In genomic region chr22:17734197-17734596, GRCh38 we compare ENCODE assay signal across 10 cellular contexts. TPM values are rescaled to one million over a fixed set of nuclear protein-coding genes. Genes with fewer than 3 reads are reported as not detected.
DNase-seq lines count a peak whose midpoint lies in the region; ATAC-seq lines count a peak whose summit lies in the region.
"Had no signal": no experiment of that assay in that cellular context is flagged by ENCODE, and none has a peak within 500 bp of the region (broad histone marks: within the 10 kb centered on the region; RNA-seq: fewer than 3 reads in every experiment).

No MANE protein-coding gene starts in this region.

- no peak overlapping the region for H3K4me3 ChIP-seq in CD8-positive, alpha-beta memory T cell (ENCODE audit: low read length)
- H3K4me3 ChIP-seq: body of pancreas had no signal

- H3K27me3 ChIP-seq in CD8-positive, alpha-beta memory T cell (ENCODE audit: insufficient read depth, low read length, poor library complexity, severe bottlenecking), result no peaks in the 10 kb centered on the region
- H3K27me3 ChIP-seq: body of pancreas had no signal

- H3K36me3 ChIP-seq in CD8-positive, alpha-beta memory T cell (ENCODE audit: insufficient read depth, low read length), result peaks cover 35% of the 10 kb centered on the region

- CTCF ChIA-PET in CD8-positive, alpha-beta memory T cell (lab: Charles Lee), result interaction anchor here (1.1 to 1.3 kb wide), 3 partner anchors 51 to 62 kb away, joined by 3 read pairs; no protein-coding TSS in a partner anchor

- ATAC-seq in HG03342 (IDR thresholded peaks at IDR 0.05; ENCODE audit: unreplicated experiment), result no peak
- ATAC-seq: body of pancreas had no signal

- H3K27me3 Mint-ChIP-seq in CD8-positive, alpha-beta memory T cell, result no peaks in the 10 kb centered on the region
- no peaks in the 10 kb centered on the region for H3K27me3 Mint-ChIP-seq in activated T-helper 1 cell treated with anti-CD3 and anti-CD28 coated beads, Interleukin-12 subunit alpha, Interleukin-12 subunit beta, Interleukin-2, Interleukin-4 antibody, amounts not matched to agents 30 ng/mL and 10 ng/mL and 1 ng/mL, durations not matched to agents 14 hours and 24 hours and 36 hours (ENCODE audit: insufficient read depth)

- DNase-seq in CD8-positive, alpha-beta memory T cell, result no peak
- DNase-seq in HT1080 (ENCODE audit: low read depth), result peak; percentile 59
- peak; percentile 16 for DNase-seq in activated T-helper 1 cell treated with anti-CD3 and anti-CD28 coated beads, Interleukin-12 subunit alpha, Interleukin-12 subunit beta, Interleukin-2, Interleukin-4 antibody, amounts not matched to agents 30 ng/mL and 10 ng/mL and 1 ng/mL, durations not matched to agents 14 hours and 24 hours and 36 hours (ENCODE audit: low spot score)
- DNase-seq in mesenteric fat pad (ENCODE audit: low spot score), result peak; percentile 2
- DNase-seq in DMS153 (lab: John Stamatoyannopoulos, UW), result no peak
- DNase-seq in DMS153 treated with DMSO at 0.1 percent for 48 hours (lab: John Stamatoyannopoulos, UW; ENCODE audit: unreplicated experiment), result no peak
- DNase-seq in NCI-H774 (lab: John Stamatoyannopoulos, UW), result no peak
- DNase-seq: body of pancreas, hippocampal formation had no signal

- POLR2A ChIA-PET in CD8-positive, alpha-beta memory T cell (lab: Charles Lee), result no interaction called here

- H3K9me3 Mint-ChIP-seq in CD8-positive, alpha-beta memory T cell, result no peaks in the 10 kb centered on the region
- no peaks in the 10 kb centered on the region for H3K9me3 Mint-ChIP-seq in activated T-helper 1 cell treated with anti-CD3 and anti-CD28 coated beads, Interleukin-12 subunit alpha, Interleukin-12 subunit beta, Interleukin-2, Interleukin-4 antibody, amounts not matched to agents 30 ng/mL and 10 ng/mL and 1 ng/mL, durations not matched to agents 14 hours and 24 hours and 36 hours

- peaks cover 8% of the 10 kb centered on the region for H3K4me1 ChIP-seq in CD8-positive, alpha-beta memory T cell (ENCODE audit: insufficient read depth, low read length)
- H3K4me1 ChIP-seq: body of pancreas had no signal

- no peak overlapping the region for H3K4me3 Mint-ChIP-seq in CD8-positive, alpha-beta memory T cell
- H3K4me3 Mint-ChIP-seq in activated T-helper 1 cell treated with anti-CD3 and anti-CD28 coated beads, Interleukin-12 subunit alpha, Interleukin-12 subunit beta, Interleukin-2, Interleukin-4 antibody, amounts not matched to agents 30 ng/mL and 10 ng/mL and 1 ng/mL, durations not matched to agents 14 hours and 24 hours and 36 hours, result no peak overlapping the region

- H3K27ac Mint-ChIP-seq in CD8-positive, alpha-beta memory T cell, result peak overlapping the region in 7 of 8 donors; percentile 19 to 72 (median 60)
- peak overlapping the region; percentile 67 for H3K27ac Mint-ChIP-seq in activated T-helper 1 cell treated with anti-CD3 and anti-CD28 coated beads, Interleukin-12 subunit alpha, Interleukin-12 subunit beta, Interleukin-2, Interleukin-4 antibody, amounts not matched to agents 30 ng/mL and 10 ng/mL and 1 ng/mL, durations not matched to agents 14 hours and 24 hours and 36 hours

- H3K27ac ChIP-seq in CD8-positive, alpha-beta memory T cell (ENCODE audit: low read depth, low read length), result no peak overlapping the region
- H3K27ac ChIP-seq: body of pancreas had no signal

- H3K36me3 Mint-ChIP-seq in CD8-positive, alpha-beta memory T cell, result peaks cover 0 to 89% (median 10%) of the 10 kb centered on the region in 3 donors
- peaks cover 27% of the 10 kb centered on the region for H3K36me3 Mint-ChIP-seq in activated T-helper 1 cell treated with anti-CD3 and anti-CD28 coated beads, Interleukin-12 subunit alpha, Interleukin-12 subunit beta, Interleukin-2, Interleukin-4 antibody, amounts not matched to agents 30 ng/mL and 10 ng/mL and 1 ng/mL, durations not matched to agents 14 hours and 24 hours and 36 hours (ENCODE audit: low read depth)

- peaks cover 10 to 17% (median 15%) of the 10 kb centered on the region in 3 donors for H3K4me1 Mint-ChIP-seq in CD8-positive, alpha-beta memory T cell
- peaks cover 17% of the 10 kb centered on the region for H3K4me1 Mint-ChIP-seq in activated T-helper 1 cell treated with anti-CD3 and anti-CD28 coated beads, Interleukin-12 subunit alpha, Interleukin-12 subunit beta, Interleukin-2, Interleukin-4 antibody, amounts not matched to agents 30 ng/mL and 10 ng/mL and 1 ng/mL, durations not matched to agents 14 hours and 24 hours and 36 hours (ENCODE audit: low read depth)

- no peaks in the 10 kb centered on the region for H3K9me3 ChIP-seq in CD8-positive, alpha-beta memory T cell (ENCODE audit: low read length)
- H3K9me3 ChIP-seq: body of pancreas had no signal

- intact Hi-C loops in activated T-helper 1 cell treated with anti-CD3 and anti-CD28 coated beads, Interleukin-12 subunit alpha, Interleukin-12 subunit beta, Interleukin-2, Interleukin-4 antibody, amounts not matched to agents 30 ng/mL and 10 ng/mL and 1 ng/mL, durations not matched to agents 14 hours and 24 hours and 36 hours (cut with micrococcal nuclease), result loop anchor here (1.0 to 2.0 kb wide), 2 partner anchors 33 to 47 kb away; no protein-coding TSS in a partner anchor

RNA-seq across cellular contexts. Expression of gene BID, which starts 40.1 kb away (rescaled TPM):
- total RNA-seq in CD8-positive, alpha-beta memory T cell, result 10 to 100 TPM; 11.5 to 14.1 TPM
- 72.5 TPM for polyA plus RNA-seq in CD8-positive, alpha-beta memory T cell
- total RNA-seq in HT1080 (2014; rRNA removed; shearing (Covaris generic)), result 178 and 258 TPM in 2 replicates
- 54.0 and 105 TPM in 2 replicates for polyA plus RNA-seq in HT1080 (2015; cell fraction: cytosol; rRNA removed)
- 34.4 and 56.3 TPM in 2 replicates for polyA plus RNA-seq in HT1080 (2015; cell fraction: nucleus; rRNA removed)
- total RNA-seq in activated T-helper 1 cell treated with anti-CD3 and anti-CD28 coated beads, Interleukin-12 subunit alpha, Interleukin-12 subunit beta, Interleukin-2, Interleukin-4 antibody, amounts not matched to agents 30 ng/mL and 10 ng/mL and 1 ng/mL, durations not matched to agents 14 hours and 24 hours and 36 hours, result 15.4 and 17.9 TPM in 2 replicates
- total RNA-seq in mesenteric fat pad, result 30.6 TPM

Comparison
In these comparisons a context has a peak if more than half of its experiments do, and no peak if none do; other contexts are left out.
1. DNase-seq: peak in HT1080 (single experiment), activated T-helper 1 cell treated with anti-CD3 and anti-CD28 coated beads, Interleukin-12 subunit alpha, Interleukin-12 subunit beta, Interleukin-2, Interleukin-4 antibody, amounts not matched to agents 30 ng/mL and 10 ng/mL and 1 ng/mL, durations not matched to agents 14 hours and 24 hours and 36 hours (single experiment) and mesenteric fat pad (single experiment); none in CD8-positive, alpha-beta memory T cell (0 of 5), DMS153 (single experiment), DMS153 treated with DMSO at 0.1 percent for 48 hours (single experiment) and NCI-H774 (single experiment).